Comparison of ENCODE assay signal across 8 cellular contexts in the genomic region with DNA sequence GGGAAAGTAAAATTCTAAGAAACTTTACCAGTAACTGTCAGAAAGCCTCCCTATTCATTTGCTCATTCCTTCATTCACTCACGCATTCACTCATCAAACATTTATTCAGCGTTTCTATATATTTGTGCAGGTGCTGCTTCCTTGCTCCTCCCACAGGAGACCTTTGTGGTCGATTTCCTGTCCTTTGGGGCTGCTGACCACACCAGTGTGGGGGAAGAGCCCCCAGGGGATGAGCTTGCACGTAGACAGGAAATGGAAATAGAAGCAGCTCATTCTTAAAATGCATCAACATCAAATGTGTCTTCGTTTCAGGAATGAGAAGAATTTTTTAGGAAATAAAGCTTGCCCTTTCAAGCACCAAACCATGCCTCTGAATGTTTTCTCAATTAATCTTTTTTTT.
DNase-seq lines count a peak whose midpoint lies in the region; ATAC-seq lines count a peak whose summit lies in the region.

No MANE protein-coding gene starts in this region.

- no peaks in the 10 kb centered on the region for H3K27me3 Mint-ChIP-seq in T-helper 2 cell treated with Interferon-gamma antibody and Interleukin-4, amounts not matched to agents 5 μg/mL and 100 μg/mL, for 36 hours (ENCODE audit: low read depth)
- no peaks in the 10 kb centered on the region for H3K27me3 Mint-ChIP-seq in memory B cell

- peaks cover 36% of the 10 kb centered on the region for H3K36me3 Mint-ChIP-seq in T-helper 2 cell treated with Interferon-gamma antibody and Interleukin-4, amounts not matched to agents 5 μg/mL and 100 μg/mL, for 36 hours (ENCODE audit: low read depth)
- H3K36me3 Mint-ChIP-seq in memory B cell: no peaks in the 10 kb centered on the region

- ATAC-seq in HG02973 (IDR thresholded peaks at IDR 0.05; ENCODE audit: unreplicated experiment): peak; percentile 36
- peak; percentile 68 for ATAC-seq in memory B cell (ENCODE audit: low read depth)

- peak overlapping the region; percentile 88 for H3K4me3 Mint-ChIP-seq in T-helper 2 cell treated with Interferon-gamma antibody and Interleukin-4, amounts not matched to agents 5 μg/mL and 100 μg/mL, for 36 hours
- peak overlapping the region; percentile 88 for H3K4me3 Mint-ChIP-seq in memory B cell

- H3K27ac Mint-ChIP-seq in T-helper 2 cell treated with Interferon-gamma antibody and Interleukin-4, amounts not matched to agents 5 μg/mL and 100 μg/mL, for 36 hours: peak overlapping the region; percentile 97
- peak overlapping the region; percentile 56 for H3K27ac Mint-ChIP-seq in memory B cell

- peaks cover 53% of the 10 kb centered on the region for H3K4me1 Mint-ChIP-seq in T-helper 2 cell treated with Interferon-gamma antibody and Interleukin-4, amounts not matched to agents 5 μg/mL and 100 μg/mL, for 36 hours (ENCODE audit: low read depth)
- peaks cover 39% of the 10 kb centered on the region for H3K4me1 Mint-ChIP-seq in memory B cell

- peak; percentile 50 for DNase-seq in activated T-cell treated with anti-CD3 and anti-CD28 coated beads for 48 hours (ENCODE audit: low read depth)
- DNase-seq in activated T-cell treated with anti-CD3 and anti-CD28 coated beads, Interleukin-2, amount 50 U/mL, for 1 hour: no peak
- peak; percentile 80 for DNase-seq in T-helper 2 cell treated with Interferon-gamma antibody and Interleukin-4, amounts not matched to agents 5 μg/mL and 100 μg/mL, for 36 hours (ENCODE audit: low spot score)
- DNase-seq in memory B cell (ENCODE audit: low spot score in 2 of 2): peak; percentile 38 to 47
- DNase-seq in hippocampal formation (lab: John Stamatoyannopoulos, UW): no peak
- no peak for DNase-seq in NCI-H524 (lab: John Stamatoyannopoulos, UW)
- DNase-seq in MV-4-11 (lab: John Stamatoyannopoulos, UW): no peak

- H3K9me3 Mint-ChIP-seq in T-helper 2 cell treated with Interferon-gamma antibody and Interleukin-4, amounts not matched to agents 5 μg/mL and 100 μg/mL, for 36 hours: no peaks in the 10 kb centered on the region
- H3K9me3 Mint-ChIP-seq in memory B cell: no peaks in the 10 kb centered on the region

Comparison
In these comparisons a context has a peak if more than half of its experiments do, and no peak if none do; other contexts are left out.
1. DNase-seq: peak in activated T-cell treated with anti-CD3 and anti-CD28 coated beads for 48 hours (single experiment), T-helper 2 cell treated with Interferon-gamma antibody and Interleukin-4, amounts not matched to agents 5 μg/mL and 100 μg/mL, for 36 hours (single experiment) and memory B cell (2 of 2); none in activated T-cell treated with anti-CD3 and anti-CD28 coated beads, Interleukin-2, amount 50 U/mL, for 1 hour (single experiment), hippocampal formation (0 of 2), NCI-H524 (0 of 2) and MV-4-11 (single experiment).